ENCODE assay signal across 16 cellular contexts in the genomic region with DNA sequence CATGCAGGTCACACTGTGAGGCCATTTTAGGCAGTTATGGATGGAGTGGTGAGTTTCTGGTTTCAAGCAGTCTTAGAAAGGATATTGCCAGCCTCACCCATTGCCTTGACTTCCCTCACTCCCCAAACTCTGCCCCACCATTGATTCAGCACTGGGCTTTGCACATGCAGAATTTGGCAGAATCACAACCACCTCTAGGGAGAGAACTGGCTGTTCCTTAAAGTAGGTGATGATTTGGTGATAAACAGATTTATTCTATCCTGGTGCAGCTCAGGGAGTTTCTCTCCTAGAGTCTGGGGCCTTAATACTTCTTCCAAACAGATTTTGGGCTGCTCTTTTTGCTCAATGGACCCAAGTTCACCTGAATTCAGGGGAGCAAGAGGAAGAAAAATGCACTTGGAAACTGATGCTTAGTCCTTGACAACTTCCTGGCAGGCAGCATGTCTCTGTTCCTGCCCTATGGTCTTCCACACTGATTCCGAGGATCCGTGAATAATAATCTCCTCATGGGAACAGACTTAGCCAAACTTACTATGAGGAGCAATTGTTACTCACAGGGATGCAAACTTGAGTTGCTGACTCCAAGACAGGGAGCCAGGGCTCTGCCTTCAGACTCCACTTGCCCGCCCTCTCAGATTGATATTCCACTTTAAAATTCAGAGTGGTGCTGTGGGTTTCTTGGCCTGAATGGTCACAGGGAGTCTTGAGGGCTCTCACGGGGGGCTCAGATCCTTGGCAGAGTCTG.
DNase-seq lines count a peak whose midpoint lies in the region; ATAC-seq and TF ChIP-seq lines count a peak whose summit lies in the region.
"Had no signal": no experiment of that assay in that cellular context is flagged by ENCODE, and none has a peak within 500 bp of the region (broad histone marks: within the 10 kb centered on the region; RNA-seq: fewer than 3 reads in every experiment).

No MANE protein-coding gene starts in this region.

- H3K27ac ChIP-seq in VCaP (peak overlapping the region; percentile 95), gastroesophageal sphincter (peak overlapping the region; percentile 3 to 90 (median 72)), osteoblast (ENCODE audit: low read depth, low read length) (peak overlapping the region; percentile 16), upper lobe of right lung (peak overlapping the region; percentile 53)

- peak overlapping the region in 1 of 7 donors; percentile 11 for H3K27ac Mint-ChIP-seq in CD14-positive monocyte
- H3K27ac Mint-ChIP-seq: activated naive CD8-positive, alpha-beta T cell had no signal

- DNase-seq in osteoblast (ENCODE audit: insufficient read length, low spot score, missing footprints) (no peak), upper lobe of right lung (no peak), CD14-positive monocyte (ENCODE audit: low spot score) (no peak)
- DNase-seq: activated T-cell treated with anti-CD3 and anti-CD28 coated beads, Interleukin-2, amount 50 U/mL, for 4 hours; DMS 273 treated with DMSO at 0.1 percent for 48 hours; effector CD8-positive, alpha-beta T cell; MV-4-11; NCI-H524 treated with DMSO at 0.1 percent for 48 hours; stimulated activated CD4-positive, alpha-beta T cell treated with anti-CD3 and anti-CD28 coated beads, Interleukin-15, amount 100 ng/mL, for 24 hours had no signal

- H3K9me3 ChIP-seq in gastroesophageal sphincter: no peaks in the 10 kb centered on the region
- no peaks in the 10 kb centered on the region for H3K9me3 ChIP-seq in osteoblast (ENCODE audit: low read depth, low read length)
- no peaks in the 10 kb centered on the region for H3K9me3 ChIP-seq in upper lobe of right lung
- H3K9me3 ChIP-seq: SK-N-SH had no signal

- no peak for TF ChIP-seq POLR2A in gastroesophageal sphincter (IDR thresholded peaks at IDR 0.05)

- H3K4me3 ChIP-seq in gastroesophageal sphincter: no peak overlapping the region
- no peak overlapping the region for H3K4me3 ChIP-seq in osteoblast (ENCODE audit: insufficient read depth, low read length)
- H3K4me3 ChIP-seq in upper lobe of right lung: no peak overlapping the region

- no peak for TF ChIP-seq EP300 in gastroesophageal sphincter (IDR thresholded peaks at IDR 0.05)

- TF ChIP-seq CTCF in VCaP (conservative IDR thresholded peaks at IDR 0.05) (no peak), gastroesophageal sphincter (IDR thresholded peaks at IDR 0.05) (no peak), osteoblast (IDR thresholded peaks at IDR 0.05; ENCODE audit: extremely low read depth, low read depth, low read length) (no peak), upper lobe of right lung (IDR thresholded peaks at IDR 0.05) (no peak), CD14-positive monocyte (IDR thresholded peaks at IDR 0.05) (no peak)

- no peak overlapping the region for H2AFZ ChIP-seq in osteoblast (ENCODE audit: low read length)

- H3K36me3 ChIP-seq in gastroesophageal sphincter: peaks cover 0 to 27% of the 10 kb centered on the region in 2 donors
- H3K36me3 ChIP-seq in osteoblast (ENCODE audit: insufficient read depth, low read length): peaks cover 99% of the 10 kb centered on the region
- peaks cover 19% of the 10 kb centered on the region for H3K36me3 ChIP-seq in upper lobe of right lung

- H3K36me3 Mint-ChIP-seq in CD14-positive monocyte: peaks cover 78 to 90% of the 10 kb centered on the region in 2 donors

- H3K4me1 ChIP-seq in gastroesophageal sphincter: peaks cover 5 to 82% (median 21%) of the 10 kb centered on the region in 3 donors
- H3K4me1 ChIP-seq in osteoblast (ENCODE audit: insufficient read depth, low read length): peaks cover 11% of the 10 kb centered on the region
- peaks cover 19% of the 10 kb centered on the region for H3K4me1 ChIP-seq in upper lobe of right lung

- H3K4me2 ChIP-seq in osteoblast (ENCODE audit: insufficient read depth, low read length): no peak overlapping the region
- H3K4me2 ChIP-seq: SK-N-SH had no signal

- H4K20me1 ChIP-seq in osteoblast (ENCODE audit: insufficient read depth, low read length): peaks cover 8% of the 10 kb centered on the region

- H3K27me3 ChIP-seq in gastroesophageal sphincter (no peaks in the 10 kb centered on the region), osteoblast (ENCODE audit: insufficient read depth, low read length) (no peaks in the 10 kb centered on the region), upper lobe of right lung (no peaks in the 10 kb centered on the region)

- H3K4me3 Mint-ChIP-seq in CD14-positive monocyte: no peak overlapping the region
- H3K4me3 Mint-ChIP-seq: activated naive CD8-positive, alpha-beta T cell; activated T-cell treated with anti-CD3 and anti-CD28 coated beads, Interleukin-2, amount 50 U/mL, for 4 hours had no signal

- H3K4me1 Mint-ChIP-seq in CD14-positive monocyte: no peaks in the 10 kb centered on the region

- intact Hi-C loops in upper lobe of right lung (cut with DNase I): loop anchor here (10.0 kb wide), 1 partner anchor 203 kb away; no protein-coding TSS in a partner anchor
- intact Hi-C loops in CD14-positive monocyte (cut with micrococcal nuclease): no loop called here

- peaks cover 0 to 2% (median 0%) of the 10 kb centered on the region in 7 donors for H3K9me3 Mint-ChIP-seq in CD14-positive monocyte
- H3K9me3 Mint-ChIP-seq: activated T-cell treated with anti-CD3 and anti-CD28 coated beads, Interleukin-2, amount 50 U/mL, for 4 hours had no signal

- no CpG with 5 or more reads among the region's 4 CpGs for WGBS in gastroesophageal sphincter (ENCODE audit: low coverage in 1 of 2), 2 donors

- H3K27me3 Mint-ChIP-seq in CD14-positive monocyte (ENCODE audit: low read depth in 3 of 3): peaks cover 1 to 2% (median 1%) of the 10 kb centered on the region in 3 donors
- H3K27me3 Mint-ChIP-seq: activated naive CD8-positive, alpha-beta T cell had no signal

- peaks cover 18% of the 10 kb centered on the region for H3K79me2 ChIP-seq in osteoblast (ENCODE audit: insufficient read depth, low read length)

- ATAC-seq in gastroesophageal sphincter (no peak), upper lobe of right lung (no peak), GM21825 (IDR thresholded peaks at IDR 0.05; ENCODE audit: unreplicated experiment) (no peak), HG02763 (IDR thresholded peaks at IDR 0.05; ENCODE audit: unreplicated experiment) (no peak)
- ATAC-seq: activated T-cell treated with anti-CD3 and anti-CD28 coated beads, Interleukin-2, amount 50 U/mL, for 4 hours; HCT116 had no signal

Comparison
In these comparisons a context has a peak if more than half of its experiments do, and no peak if none do; other contexts are left out.
1. H3K27ac ChIP-seq: peak in every context shown above with its lines; median percentile 95 in VCaP; 72 in gastroesophageal sphincter; 53 in upper lobe of right lung; 16 in osteoblast.